In the genomic region with DNA sequence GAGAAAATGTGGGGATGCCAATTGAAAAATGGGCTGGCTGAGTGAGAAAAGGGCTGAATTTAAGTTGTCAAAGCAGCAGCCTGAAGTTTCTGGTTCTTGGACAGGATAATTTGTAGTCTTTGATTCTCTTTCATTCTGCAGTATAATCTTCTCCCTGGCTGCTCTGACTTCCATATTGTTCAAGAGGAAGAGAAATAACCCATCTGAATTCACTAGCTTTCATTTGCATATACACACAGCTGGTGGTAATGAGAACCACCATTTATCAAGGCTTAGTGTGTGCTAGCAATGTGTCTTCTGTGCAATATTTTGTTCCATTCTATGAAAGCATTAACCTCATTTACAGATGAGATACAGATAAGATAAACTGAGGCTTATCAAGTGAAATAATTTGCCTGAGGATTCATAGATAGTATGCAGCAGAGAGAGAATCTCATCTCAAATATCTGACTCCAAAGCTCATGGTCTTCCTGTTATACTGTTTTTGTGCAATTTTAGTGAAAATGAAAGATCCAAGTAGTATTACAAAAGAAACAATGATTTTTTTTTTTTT, we compare ENCODE assay signal across 14 cellular contexts.
DNase-seq lines count a peak whose midpoint lies in the region; ATAC-seq, FAIRE-seq and TF ChIP-seq lines count a peak whose summit lies in the region.
"Had no signal": no experiment of that assay in that cellular context is flagged by ENCODE, and none has a peak within 500 bp of the region (broad histone marks: within the 10 kb centered on the region; RNA-seq: fewer than 3 reads in every experiment).

No MANE protein-coding gene starts in this region.

- no peaks in the 10 kb centered on the region for H4K20me1 ChIP-seq in mammary epithelial cell (ENCODE audit: insufficient read depth, low read length)

- in situ Hi-C loops in G401 (cut with HindIII; ENCODE audit: low sequenced_read_pairs) (no loop called here), mammary epithelial cell (cut with MboI; ENCODE audit: low sequenced_read_pairs in 2 of 2) (no loop called here)

- dilution Hi-C loops in mammary epithelial cell (cut with HindIII; ENCODE audit: low sequenced_read_pairs), result no loop called here

- no peaks in the 10 kb centered on the region for H3K36me3 ChIP-seq in mammary epithelial cell (ENCODE audit: insufficient read depth, low read length)

- ATAC-seq in GM19452 (IDR thresholded peaks at IDR 0.05; ENCODE audit: unreplicated experiment) (peak; percentile 58), HG02981 (IDR thresholded peaks at IDR 0.05; ENCODE audit: unreplicated experiment) (peak; percentile 71)

- H3K27ac ChIP-seq in caudate nucleus (ENCODE audit: low read depth, low read length) (peak overlapping the region; percentile 39), mammary epithelial cell (ENCODE audit: insufficient read depth, low read depth, low read length) (no peak overlapping the region)

- no peak overlapping the region for H3K4me3 ChIP-seq in mammary epithelial cell (replicated peaks in 1 of 3; ENCODE audit: insufficient read depth in 1 of 3, low read depth in 2 of 3, low read length in 3 of 3)

- H3K27me3 ChIP-seq in mammary epithelial cell (ENCODE audit: insufficient read depth, low read length), result no peaks in the 10 kb centered on the region

- BruUV-seq in mammary epithelial cell (replicated peaks; lab: Mats Ljungman, UMichigan), result no TSS peak

- intact Hi-C loops in mammary epithelial cell (cut with micrococcal nuclease), result no loop called here

- H3K79me2 ChIP-seq in mammary epithelial cell (ENCODE audit: insufficient read depth, low read length), result no peaks in the 10 kb centered on the region

- no peak for TF ChIP-seq POLR2A in GM12892 (IDR thresholded peaks at IDR 0.05; ENCODE audit: low read depth, low read length)

- no peaks in the 10 kb centered on the region for H3K4me1 ChIP-seq in mammary epithelial cell (ENCODE audit: insufficient read depth, low read length)

- TF ChIP-seq CTCF in mammary epithelial cell (conservative IDR thresholded peaks at IDR 0.05 in 1 of 2, IDR thresholded peaks at IDR 0.05 in 1 of 2; ENCODE audit: extremely low read depth in 1 of 2, insufficient read depth in 1 of 2, low read depth in 1 of 2, low read length in 2 of 2), result no peak

- H3K4me2 ChIP-seq in mammary epithelial cell (ENCODE audit: insufficient read depth, low read depth, low read length), result no peak overlapping the region

- FAIRE-seq in GM12892 (lab: Jason Lieb, UNC), result peak; percentile 42

- no peak overlapping the region for H3K9ac ChIP-seq in mammary epithelial cell (ENCODE audit: insufficient read depth, low read length)

- H3K9me3 ChIP-seq in mammary epithelial cell (replicated peaks; ENCODE audit: insufficient read depth, low read length), result no peaks in the 10 kb centered on the region

- DNase-seq in GM12892 (ENCODE audit: insufficient read length) (no peak), caudate nucleus (lab: John Stamatoyannopoulos, UW) (no peak), G401 (ENCODE audit: low spot score) (no peak), mammary epithelial cell (no peak), inferior parietal cortex (ENCODE audit: extremely low spot score) (no peak), DMS153 treated with DMSO at 0.1 percent for 48 hours (lab: John Stamatoyannopoulos, UW; ENCODE audit: unreplicated experiment) (no peak)
- DNase-seq: activated CD4-positive, alpha-beta T cell treated with anti-CD3 and anti-CD28 coated beads, Interleukin-2, amount 10 ng/mL, durations not matched to agents 7 days and 5 days; activated gamma-delta T cell treated with Interleukin-2 at 50 U/mL for 16 hours; HFFc6; mesenchymal stem cell; NCI-H1092 treated with DMSO at 0.1 percent for 48 hours; posterior cingulate gyrus had no signal

- H2AFZ ChIP-seq in mammary epithelial cell (ENCODE audit: low read depth, low read length), result no peak overlapping the region

- CTCF ChIA-PET in mammary epithelial cell (lab: Charles Lee; ENCODE audit: low non-redundant PET), result no interaction called here
